In the genomic region with DNA sequence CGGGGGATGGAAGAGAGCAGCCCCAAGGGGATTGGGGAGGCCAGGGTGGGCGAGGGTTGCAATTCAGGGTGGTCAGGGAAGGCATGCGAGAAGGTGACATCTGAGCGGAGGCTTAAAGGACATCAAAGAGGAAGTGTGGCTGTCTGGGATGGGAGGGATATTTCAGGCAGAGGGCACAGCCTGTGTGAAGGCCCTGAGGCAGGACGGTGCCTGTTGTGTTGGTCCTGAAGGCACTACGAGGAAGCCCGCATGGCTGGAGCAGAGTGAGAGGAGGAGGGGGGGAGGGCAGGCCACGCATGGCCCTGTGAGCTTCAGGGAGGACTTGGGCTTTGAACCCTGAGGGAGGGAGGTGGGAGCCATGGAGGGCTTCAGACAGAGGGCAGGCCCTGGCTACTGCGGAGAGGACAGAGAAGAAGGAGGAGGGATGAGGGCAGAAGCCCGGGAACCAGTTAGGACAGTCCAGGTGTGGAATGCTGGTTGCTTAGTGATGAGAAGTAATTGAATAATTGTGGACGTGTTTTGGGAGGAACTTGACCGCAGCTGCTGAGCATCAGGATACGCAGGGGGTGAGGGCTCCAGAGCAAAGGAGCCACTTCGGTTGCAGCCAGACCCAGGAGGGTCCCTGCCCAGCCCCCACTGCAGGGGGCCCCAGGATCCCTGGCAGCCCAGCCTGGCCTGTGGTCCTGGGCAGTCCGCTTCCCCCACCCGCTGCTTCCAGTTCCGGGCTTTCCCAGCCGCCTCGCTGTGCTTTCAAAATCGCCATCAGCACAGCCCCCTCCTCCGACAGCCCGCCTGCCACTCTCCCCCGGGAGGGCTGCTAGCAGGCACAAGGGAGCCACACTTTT, we compare ENCODE assay signal across 8 cellular contexts. TPM values are rescaled to one million over a fixed set of nuclear protein-coding genes. Genes with fewer than 3 reads are reported as not detected.
DNase-seq lines count a peak whose midpoint lies in the region; ATAC-seq and TF ChIP-seq lines count a peak whose summit lies in the region.

No MANE protein-coding gene starts in this region.

- ATAC-seq in foreskin keratinocyte (peak; percentile 53), HG03460 (IDR thresholded peaks at IDR 0.05; ENCODE audit: unreplicated experiment) (no peak), HG02884 (IDR thresholded peaks at IDR 0.05; ENCODE audit: unreplicated experiment) (no peak)

- intact Hi-C loops in activated CD4-positive, alpha-beta memory T cell treated with anti-CD3 and anti-CD28 coated beads for 36 hours (cut with micrococcal nuclease) = no loop called here

- H3K36me3 Mint-ChIP-seq in activated CD4-positive, alpha-beta memory T cell treated with anti-CD3 and anti-CD28 coated beads for 36 hours = no peaks in the 10 kb centered on the region

- no peaks in the 10 kb centered on the region for H3K9me3 Mint-ChIP-seq in activated CD4-positive, alpha-beta memory T cell treated with anti-CD3 and anti-CD28 coated beads for 36 hours

- peaks cover 13% of the 10 kb centered on the region for H3K27me3 Mint-ChIP-seq in activated CD4-positive, alpha-beta memory T cell treated with anti-CD3 and anti-CD28 coated beads for 36 hours

- H3K27ac ChIP-seq in SJCRH30 (peak overlapping the region; percentile 63), foreskin keratinocyte (no peak overlapping the region)

- DNase-seq in NCI-H1436 treated with DMSO at 0.1 percent for 48 hours (lab: John Stamatoyannopoulos, UW) (peak; percentile 42), NCI-H1436 (lab: John Stamatoyannopoulos, UW) (no peak), SJCRH30 (peak; percentile 95 to 96), foreskin keratinocyte (peak; percentile 62 to 77), nucleus accumbens (lab: John Stamatoyannopoulos, UW) (peak in 41 of 56 donors; percentile 1 to 66 (median 22))
- DNase-seq in activated CD4-positive, alpha-beta memory T cell treated with anti-CD3 and anti-CD28 coated beads for 36 hours = no peak

- no peaks in the 10 kb centered on the region for H3K36me3 ChIP-seq in SJCRH30

- peaks cover 6% of the 10 kb centered on the region for H3K4me1 Mint-ChIP-seq in activated CD4-positive, alpha-beta memory T cell treated with anti-CD3 and anti-CD28 coated beads for 36 hours (ENCODE audit: low read depth)

- H3K27ac Mint-ChIP-seq in activated CD4-positive, alpha-beta memory T cell treated with anti-CD3 and anti-CD28 coated beads for 36 hours = no peak overlapping the region

- peak overlapping the region; percentile 18 for H3K4me3 ChIP-seq in SJCRH30

- H3K4me3 Mint-ChIP-seq in activated CD4-positive, alpha-beta memory T cell treated with anti-CD3 and anti-CD28 coated beads for 36 hours = no peak overlapping the region

- CTCF ChIA-PET in activated CD4-positive, alpha-beta memory T cell treated with anti-CD3 and anti-CD28 coated beads for 36 hours (lab: Charles Lee) = no interaction called here

- TF ChIP-seq CTCF in foreskin keratinocyte (conservative IDR thresholded peaks at IDR 0.05) = no peak

- H3K9me3 ChIP-seq in SJCRH30 (replicated peaks) = no peaks in the 10 kb centered on the region

- H3K27me3 ChIP-seq in SJCRH30 (no peaks in the 10 kb centered on the region), foreskin keratinocyte (peaks cover 6% of the 10 kb centered on the region)

- POLR2A ChIA-PET in activated CD4-positive, alpha-beta memory T cell treated with anti-CD3 and anti-CD28 coated beads for 36 hours (lab: Charles Lee) = no interaction called here

- H3K4me1 ChIP-seq in SJCRH30 = peaks cover 16% of the 10 kb centered on the region; the same call in 1 of the 2 replicates
- H3K4me1 ChIP-seq in foreskin keratinocyte = no peaks in the 10 kb centered on the region

RNA-seq across cellular contexts. Expression of gene TLE6, which starts 6.2 kb away (rescaled TPM):
- 2.6 TPM in 2 replicates for total RNA-seq in SJCRH30 (2014; rRNA removed; shearing (Covaris generic))
- total RNA-seq in foreskin keratinocyte = 0.35 and 0.61 TPM in 2 replicates
- polyA plus RNA-seq in foreskin keratinocyte = 0.47 and 1.2 TPM in 2 replicates
- total RNA-seq in activated CD4-positive, alpha-beta memory T cell treated with anti-CD3 and anti-CD28 coated beads for 36 hours = 1 to 10 TPM; 2.5 to 2.6 TPM

RNA-seq across cellular contexts. Expression of gene ZNF77, which starts 38.8 kb away (rescaled TPM):
- 14.1 and 17.3 TPM in 2 replicates for total RNA-seq in SJCRH30 (2014; rRNA removed; shearing (Covaris generic))
- total RNA-seq in foreskin keratinocyte = 2.9 and 3.4 TPM in 2 replicates
- 1.9 and 2.2 TPM in 2 replicates for polyA plus RNA-seq in foreskin keratinocyte
- 1 to 10 TPM; 4.3 to 4.8 TPM for total RNA-seq in activated CD4-positive, alpha-beta memory T cell treated with anti-CD3 and anti-CD28 coated beads for 36 hours

RNA-seq across cellular contexts. Expression of gene TLE2, which starts 45.5 kb away (rescaled TPM):
- 3.7 and 4.7 TPM in 2 replicates for total RNA-seq in SJCRH30 (2014; rRNA removed; shearing (Covaris generic))
- total RNA-seq in foreskin keratinocyte = 1.4 and 1.8 TPM in 2 replicates
- 1.8 and 2.5 TPM in 2 replicates for polyA plus RNA-seq in foreskin keratinocyte
- 1 to 10 TPM; 8.5 to 9.9 TPM for total RNA-seq in activated CD4-positive, alpha-beta memory T cell treated with anti-CD3 and anti-CD28 coated beads for 36 hours

Comparison
In these comparisons a context has a peak if more than half of its experiments do, and no peak if none do; other contexts are left out.
1. DNase-seq: peak in NCI-H1436 treated with DMSO at 0.1 percent for 48 hours (single experiment), SJCRH30 (2 of 2), foreskin keratinocyte (2 of 2) and nucleus accumbens (41 of 56); none in NCI-H1436 (single experiment) and activated CD4-positive, alpha-beta memory T cell treated with anti-CD3 and anti-CD28 coated beads for 36 hours (single experiment).